In genomic region chr13:44577236-44578063, GRCh38 we compare ENCODE assay signal across 8 cellular contexts. TPM values are rescaled to one million over a fixed set of nuclear protein-coding genes. Genes with fewer than 3 reads are reported as not detected.
DNase-seq lines count a peak whose midpoint lies in the region; ATAC-seq and TF ChIP-seq lines count a peak whose summit lies in the region.

No MANE protein-coding gene starts in this region.

- no peak overlapping the region for H3K23ac ChIP-seq in trophoblast cell (ENCODE audit: low read length)

- peak overlapping the region; percentile 90 for H4K91ac ChIP-seq in trophoblast cell (ENCODE audit: low read depth, low read length)

- H3K4me1 ChIP-seq in adipocyte (ENCODE audit: control insufficient read depth, insufficient read depth, low read length), result peaks cover 35% of the 10 kb centered on the region
- H3K4me1 ChIP-seq in trophoblast cell (ENCODE audit: control insufficient read depth in 1 of 2, insufficient read depth in 2 of 2, low read length in 2 of 2), result peaks cover 14 to 21% of the 10 kb centered on the region in 2 experiments
- H3K4me1 ChIP-seq in transverse colon, result peaks cover 8 to 33% (median 20%) of the 10 kb centered on the region in 4 donors

- H3K27me3 ChIP-seq in SU-DHL-6 (ENCODE audit: low read length) (no peaks in the 10 kb centered on the region), adipocyte (replicated peaks; ENCODE audit: control insufficient read depth, insufficient read depth, low read length) (no peaks in the 10 kb centered on the region), trophoblast cell (ENCODE audit: insufficient read depth, low read length) (no peaks in the 10 kb centered on the region), transverse colon (no peaks in the 10 kb centered on the region)

- peak; percentile 69 for ATAC-seq in HG02759 (IDR thresholded peaks at IDR 0.05; ENCODE audit: unreplicated experiment)

- H4K12ac ChIP-seq in trophoblast cell (ENCODE audit: low read depth, low read length), result peak overlapping the region; percentile 88

- peak overlapping the region; percentile 97 for H3K4me3 ChIP-seq in GM12865 (ENCODE audit: low read depth, low read length)
- H3K4me3 ChIP-seq in SU-DHL-6 (ENCODE audit: insufficient read depth, low read length, poor library complexity, severe bottlenecking), result peak overlapping the region; percentile 82
- H3K4me3 ChIP-seq in adipocyte (ENCODE audit: low read length), result peak overlapping the region; percentile 94
- H3K4me3 ChIP-seq in trophoblast cell (ENCODE audit: low read depth, low read length), result peak overlapping the region; percentile 93
- peak overlapping the region; percentile 74 to 96 (median 87) for H3K4me3 ChIP-seq in transverse colon

- H2BK120ac ChIP-seq in trophoblast cell (ENCODE audit: insufficient read depth, low read length, poor library complexity), result peak overlapping the region; percentile 94

- H3K36me3 ChIP-seq in SU-DHL-6 (ENCODE audit: low read length), result peaks cover 4% of the 10 kb centered on the region; the same call in 1 of the 2 replicates
- H3K36me3 ChIP-seq in adipocyte (ENCODE audit: control insufficient read depth, insufficient read depth, low read length, severe bottlenecking), result no peaks in the 10 kb centered on the region
- H3K36me3 ChIP-seq in trophoblast cell (ENCODE audit: control insufficient read depth in 1 of 2, insufficient read depth in 2 of 2, low read length in 2 of 2), result peaks cover 3 to 4% of the 10 kb centered on the region in 2 experiments
- no peaks in the 10 kb centered on the region for H3K36me3 ChIP-seq in transverse colon

- H3K9me3 ChIP-seq in SU-DHL-6 (ENCODE audit: insufficient read depth, low read length) (no peaks in the 10 kb centered on the region), adipocyte (ENCODE audit: control insufficient read depth, low read length) (no peaks in the 10 kb centered on the region), trophoblast cell (ENCODE audit: insufficient read depth, low read depth, low read length) (no peaks in the 10 kb centered on the region), transverse colon (no peaks in the 10 kb centered on the region)

- no peak overlapping the region for H2AK5ac ChIP-seq in trophoblast cell (ENCODE audit: low read length)

- WGBS in trophoblast cell (ENCODE audit: extremely low coverage, insufficient coverage, insufficient read length), result no CpG with 5 or more reads among the region's 94 CpGs
- WGBS in transverse colon (ENCODE audit: low coverage in 1 of 2), 2 donors, result 1% methylated on average over 78 of the region's 94 CpGs; no CpG with 5 or more reads in 1 of the 2 donors

- H3K9me2 ChIP-seq in SU-DHL-6 (replicated peaks; ENCODE audit: insufficient read depth, low read length), result no peaks in the 10 kb centered on the region

- H2AFZ ChIP-seq in SU-DHL-6 (ENCODE audit: low read depth, low read length, severe bottlenecking) (peak overlapping the region; percentile 92), trophoblast cell (ENCODE audit: insufficient read depth, low read length, poor library complexity) (peak overlapping the region; percentile 85)

- peak overlapping the region; percentile 27 for H2BK12ac ChIP-seq in trophoblast cell (ENCODE audit: low read length)

- in situ Hi-C loops in transverse colon (cut with MboI; ENCODE audit: low pct_ligation_motif_present in 1 of 4, low pct_unique_long_range_greater_than_20kb in 1 of 4, low sequenced_read_pairs in 3 of 4), result no loop called here

- H4K20me1 ChIP-seq in SU-DHL-6 (ENCODE audit: low read depth, low read length), result peaks cover 7% of the 10 kb centered on the region; the same call in 1 of the 2 replicates

- TF ChIP-seq POLR2A in transverse colon (IDR thresholded peaks at IDR 0.05), result peak; percentile 70

- peaks cover 5% of the 10 kb centered on the region for H3F3A ChIP-seq in SU-DHL-6 (ENCODE audit: insufficient read depth)

- TF ChIP-seq CTCF in GM12865 (IDR thresholded peaks at IDR 0.05; ENCODE audit: insufficient read depth, low read depth, low read length, missing control alignments) (no peak), SU-DHL-6 (IDR thresholded peaks at IDR 0.05; ENCODE audit: insufficient read depth, low read length, poor library complexity, severe bottlenecking) (no peak), transverse colon (IDR thresholded peaks at IDR 0.05) (no peak)

- peak overlapping the region; percentile 90 for H3K9ac ChIP-seq in SU-DHL-6 (ENCODE audit: low read length)
- peak overlapping the region; percentile 96 for H3K9ac ChIP-seq in adipocyte (ENCODE audit: low read length)
- H3K9ac ChIP-seq in trophoblast cell (ENCODE audit: low read length), result peak overlapping the region; percentile 92

- H3K4me2 ChIP-seq in SU-DHL-6 (ENCODE audit: low read depth, low read length, poor library complexity, severe bottlenecking), result peak overlapping the region; percentile 81
- peak overlapping the region; percentile 98 for H3K4me2 ChIP-seq in trophoblast cell (ENCODE audit: low read length)

- intact Hi-C loops in cardiac septum (cut with DNase I) (loop anchor here (2.0 to 5.0 kb wide), 3 partner anchors 93 to 395 kb away; no protein-coding TSS in a partner anchor), transverse colon (cut with DNase I; ENCODE audit: low total_unique reads) (no loop called here)

- peak overlapping the region; percentile 91 for H4K8ac ChIP-seq in trophoblast cell (ENCODE audit: low read depth, low read length)

- H3K79me2 ChIP-seq in SU-DHL-6 (ENCODE audit: insufficient read depth, low read length) (no peaks in the 10 kb centered on the region), trophoblast cell (ENCODE audit: control insufficient read depth, insufficient read depth, low read length, poor library complexity) (peaks cover 15% of the 10 kb centered on the region)

- H2BK5ac ChIP-seq in trophoblast cell (ENCODE audit: low read depth, low read length, poor library complexity), result peak overlapping the region; percentile 91

- no peak for TF ChIP-seq EP300 in transverse colon (IDR thresholded peaks at IDR 0.05; ENCODE audit: low read depth)

- peak overlapping the region; percentile 85 for H3K4ac ChIP-seq in trophoblast cell (ENCODE audit: low read depth, low read length)

- H3K18ac ChIP-seq in trophoblast cell (ENCODE audit: low read length), result peak overlapping the region; percentile 97

- peaks cover 19% of the 10 kb centered on the region for H3K79me1 ChIP-seq in trophoblast cell (ENCODE audit: low read length)

- peak overlapping the region; percentile 75 for H3K27ac ChIP-seq in SU-DHL-6 (ENCODE audit: low read depth, low read length)
- peak overlapping the region; percentile 98 for H3K27ac ChIP-seq in trophoblast cell (ENCODE audit: low read depth, low read length)
- H3K27ac ChIP-seq in transverse colon, result peak overlapping the region; percentile 96 to 99 (median 98)

- DNase-seq in GM12865 (ENCODE audit: low read depth) (peak; percentile 97), NCI-H1417 (lab: John Stamatoyannopoulos, UW) (peak; percentile 93 to 99 (median 97)), adipocyte (ENCODE audit: low read depth) (peak; percentile 99), cardiac septum (ENCODE audit: low spot score) (peak; percentile 97), trophoblast cell (peak; percentile 96 to 98), transverse colon (peak; percentile 98)

- peak overlapping the region; percentile 97 for H3K14ac ChIP-seq in trophoblast cell (ENCODE audit: low read length)

RNA-seq across cellular contexts. Expression of gene TSC22D1, which starts 1.3 kb away (rescaled TPM):
- total RNA-seq in cardiac septum, result 85.3 TPM
- 66.3 and 69.3 TPM in 2 replicates for polyA plus RNA-seq in trophoblast cell (2013)
- 100 to 1,000 TPM; 177 to 798 (median 250) TPM for total RNA-seq in transverse colon

Comparison
In these comparisons a context has a peak if more than half of its experiments do, and no peak if none do; other contexts are left out.
1. Peak in every context shown above with its lines: DNase-seq, ATAC-seq, H3K4me3 ChIP-seq and H3K27ac ChIP-seq.